Comparison of ENCODE assay signal across 20 cellular contexts in genomic region chr9:114226289-114227055, GRCh38.
"Had no signal": no experiment of that assay in that cellular context is flagged by ENCODE, and none has a peak within 500 bp of the region (broad histone marks: within the 10 kb centered on the region; RNA-seq: fewer than 3 reads in every experiment).

No MANE protein-coding gene starts in this region.

- H3K4me3 Mint-ChIP-seq: activated CD4-positive, alpha-beta T cell treated with anti-CD3 and anti-CD28 coated beads, Interleukin-2, amount 10 ng/mL, durations not matched to agents 24 days and 14 days; activated CD8-positive, alpha-beta T cell treated with anti-CD3 and anti-CD28 coated beads, Interleukin-2, amount 10 ng/mL, durations not matched to agents 7 days and 5 days; activated naive CD4-positive, alpha-beta T cell treated with anti-CD3 and anti-CD28 coated beads, Interleukin-2, amount 50 U/mL, for 24 hours; memory B cell; nephron progenitor cell had no signal

- H3K36me3 ChIP-seq: adrenal gland, sigmoid colon, tibial artery, uterus had no signal

- H3K27ac ChIP-seq: adrenal gland, sigmoid colon, tibial artery, uterus had no signal

- H3K4me1 ChIP-seq: adrenal gland, uterus had no signal

- H3K27me3 Mint-ChIP-seq: activated CD4-positive, alpha-beta T cell treated with anti-CD3 and anti-CD28 coated beads, Interleukin-2, amount 10 ng/mL, durations not matched to agents 24 days and 14 days; activated naive CD4-positive, alpha-beta T cell treated with anti-CD3 and anti-CD28 coated beads, Interleukin-2, amount 50 U/mL, for 24 hours had no signal

- H3K36me3 Mint-ChIP-seq: activated naive CD4-positive, alpha-beta T cell treated with anti-CD3 and anti-CD28 coated beads, Interleukin-2, amount 50 U/mL, for 24 hours; memory B cell had no signal

- H3K9me3 ChIP-seq: adrenal gland, sigmoid colon, tibial artery, uterus had no signal

- H3K4me1 Mint-ChIP-seq: activated CD4-positive, alpha-beta T cell treated with anti-CD3 and anti-CD28 coated beads, Interleukin-2, amount 10 ng/mL, durations not matched to agents 24 days and 14 days; activated naive CD4-positive, alpha-beta T cell treated with anti-CD3 and anti-CD28 coated beads, Interleukin-2, amount 50 U/mL, for 24 hours; memory B cell had no signal

- H3K27ac Mint-ChIP-seq: activated CD4-positive, alpha-beta T cell treated with anti-CD3 and anti-CD28 coated beads, Interleukin-2, amount 10 ng/mL, durations not matched to agents 24 days and 14 days; activated CD8-positive, alpha-beta T cell treated with anti-CD3 and anti-CD28 coated beads, Interleukin-2, amount 10 ng/mL, durations not matched to agents 7 days and 5 days; memory B cell; nephron progenitor cell had no signal

- H3K4me3 ChIP-seq: adrenal gland, sigmoid colon, tibial artery, uterus had no signal

- H3K9me3 Mint-ChIP-seq: activated CD4-positive, alpha-beta T cell treated with anti-CD3 and anti-CD28 coated beads, Interleukin-2, amount 10 ng/mL, durations not matched to agents 24 days and 14 days; activated naive CD4-positive, alpha-beta T cell treated with anti-CD3 and anti-CD28 coated beads, Interleukin-2, amount 50 U/mL, for 24 hours; memory B cell; nephron progenitor cell had no signal

- DNase-seq: activated CD4-positive, alpha-beta T cell treated with anti-CD3 and anti-CD28 coated beads, Interleukin-2, amount 10 ng/mL, durations not matched to agents 24 days and 14 days; activated CD4-positive, CD25-positive, alpha-beta regulatory T cell; activated CD8-positive, alpha-beta memory T cell treated with anti-CD3 and anti-CD28 coated beads, Interleukin-2, amount 50 U/mL, for 4 hours; activated CD8-positive, alpha-beta T cell treated with anti-CD3 and anti-CD28 coated beads, Interleukin-2, amount 10 ng/mL, durations not matched to agents 7 days and 5 days; activated effector memory CD4-positive, alpha-beta T cell treated with anti-CD3 and anti-CD28 coated beads, Interleukin-2, amount 50 U/mL, for 16 hours; activated T-cell treated with anti-CD3 and anti-CD28 coated beads, Interleukin-2, amount 50 U/mL, for 48 hours; adrenal gland; central memory CD4-positive, alpha-beta T cell; effector CD8-positive, alpha-beta T cell; foreskin melanocyte; kidney glomerular epithelial cell; left ventricle myocardium superior; nephron progenitor cell; sigmoid colon; stimulated activated CD4-positive, alpha-beta T cell treated with anti-CD3 and anti-CD28 coated beads, Interleukin-4, amount 100 ng/mL, for 1 hour; stimulated activated naive CD4-positive, alpha-beta T cell; tibial artery; uterus had no signal

- ATAC-seq: activated CD8-positive, alpha-beta T cell treated with anti-CD3 and anti-CD28 coated beads, Interleukin-2, amount 10 ng/mL, durations not matched to agents 7 days and 5 days had no signal

- H3K27me3 ChIP-seq: adrenal gland, sigmoid colon, tibial artery, uterus had no signal
